ENCODE assay signal across 11 cellular contexts in the genomic region with DNA sequence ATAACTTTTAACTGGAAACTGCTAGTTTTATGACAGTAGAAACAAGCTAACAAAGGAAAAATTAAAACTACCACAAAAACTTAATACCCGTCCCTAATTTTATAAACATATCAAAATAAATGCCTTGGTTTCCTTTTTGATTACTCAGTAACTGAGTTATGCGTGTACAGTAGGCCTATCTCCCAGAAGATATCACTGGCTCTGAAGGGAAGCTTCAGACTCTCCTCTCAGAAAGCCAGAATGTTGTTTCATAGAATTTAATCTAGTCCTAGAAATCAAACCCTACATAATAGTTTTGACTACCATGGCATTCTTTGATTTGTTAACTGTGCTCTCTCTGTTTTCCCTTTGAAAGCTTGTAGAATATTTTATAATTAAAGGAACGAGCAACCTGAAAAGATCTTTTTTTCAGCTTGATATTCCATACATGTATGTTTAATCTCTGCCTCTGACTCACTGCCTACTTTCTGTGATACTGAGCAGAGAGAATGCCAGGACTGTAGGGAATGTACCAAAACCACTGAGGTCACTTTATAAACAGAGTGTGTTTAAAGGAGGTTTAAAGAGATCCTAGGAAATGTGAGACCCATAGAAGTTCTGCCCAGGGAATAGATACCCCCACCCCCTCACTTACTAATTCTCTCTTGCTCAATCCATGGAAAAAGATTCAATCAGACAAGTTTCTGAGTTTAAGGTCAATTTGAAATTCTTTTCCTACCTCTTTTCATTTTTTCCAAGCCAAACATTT.
DNase-seq lines count a peak whose midpoint lies in the region; ATAC-seq, FAIRE-seq and TF ChIP-seq lines count a peak whose summit lies in the region.
"Had no signal": no experiment of that assay in that cellular context is flagged by ENCODE, and none has a peak within 500 bp of the region (broad histone marks: within the 10 kb centered on the region; RNA-seq: fewer than 3 reads in every experiment).

No MANE protein-coding gene starts in this region.

- H3K9me2 ChIP-seq in GM23338 (ENCODE audit: insufficient read depth) = no peaks in the 10 kb centered on the region

- peak overlapping the region; percentile 73 for H3K9ac ChIP-seq in astrocyte (ENCODE audit: low read length)

- H3K9me3 Mint-ChIP-seq in GM23338 (peaks cover 3% of the 10 kb centered on the region; the same call in 1 of the 3 replicates), astrocyte (ENCODE audit: unreplicated experiment) (no peaks in the 10 kb centered on the region)

- H3K4me1 ChIP-seq in GM23338 (ENCODE audit: insufficient read depth) (peaks cover 25% of the 10 kb centered on the region), astrocyte (ENCODE audit: insufficient read depth, low read length) (peaks cover 32% of the 10 kb centered on the region), right atrium auricular region (peaks cover 0 to 27% of the 10 kb centered on the region in 2 donors), sigmoid colon (peaks cover 0 to 37% (median 29%) of the 10 kb centered on the region in 4 donors)

- H3K36me3 Mint-ChIP-seq in GM23338 (ENCODE audit: low read depth) (peaks cover 5% of the 10 kb centered on the region; the same call in 2 of the 3 replicates), astrocyte (ENCODE audit: low read depth, unreplicated experiment) (no peaks in the 10 kb centered on the region)

- H3K4me2 ChIP-seq in GM23338 (no peak overlapping the region), astrocyte (ENCODE audit: low read length) (peak overlapping the region; percentile 66)

- intact Hi-C loops in sigmoid colon (cut with DNase I) = no loop called here

- TF ChIP-seq POLR2A in sigmoid colon (IDR thresholded peaks at IDR 0.05) (no peak), erythroblast (IDR thresholded peaks at IDR 0.05; ENCODE audit: low read length) (no peak)

- DNase-seq in GM23338 (ENCODE audit: low spot score) (no peak), astrocyte (ENCODE audit: low read depth) (peak; percentile 99), right atrium auricular region (ENCODE audit: low spot score) (no peak), sigmoid colon (no peak), erythroblast (lab: John Stamatoyannopoulos, UW) (no peak), AML-193 (lab: John Stamatoyannopoulos, UW) (no peak)
- DNase-seq in NK-92 treated with Interleukin-12 subunit alpha and Interleukin-12 subunit beta, amount 100 ng/mL, for 24 hours (lab: John Stamatoyannopoulos, UW) = no peak
- DNase-seq in stimulated activated naive CD8-positive, alpha-beta T cell treated with anti-CD3 and anti-CD28 coated beads, Interleukin-15, Interleukin-2, amounts not matched to agents 100 U/mL and 50 U/mL, for 24 hours = no peak
- DNase-seq: activated CD4-positive, alpha-beta T cell treated with anti-CD3 and anti-CD28 coated beads, Interleukin-2, amount 50 U/mL, for 48 hours; NCI-H187 treated with DMSO at 0.1 percent for 48 hours; stimulated activated CD8-positive, alpha-beta memory T cell treated with anti-CD3 and anti-CD28 coated beads, Interleukin-4, amount 100 ng/mL, for 48 hours had no signal

- H3K36me3 ChIP-seq in GM23338 (ENCODE audit: insufficient read depth) (no peaks in the 10 kb centered on the region), astrocyte (ENCODE audit: insufficient read depth, low read length) (no peaks in the 10 kb centered on the region), right atrium auricular region (no peaks in the 10 kb centered on the region), sigmoid colon (no peaks in the 10 kb centered on the region)

- H2AFZ ChIP-seq in GM23338 (no peak overlapping the region), astrocyte (ENCODE audit: low read depth, low read length) (no peak overlapping the region)

- H3K27ac ChIP-seq in GM23338 (ENCODE audit: low read depth) (no peak overlapping the region), astrocyte (ENCODE audit: low read depth, low read length) (peak overlapping the region; percentile 94), right atrium auricular region (peak overlapping the region; percentile 44 to 66), sigmoid colon (peak overlapping the region; percentile 58 to 71 (median 68))

- H3K4me1 Mint-ChIP-seq in GM23338 (peaks cover 46% of the 10 kb centered on the region), astrocyte (ENCODE audit: low read depth, unreplicated experiment) (peaks cover 41% of the 10 kb centered on the region)

- H3K4me3 ChIP-seq in GM23338 (no peak overlapping the region), astrocyte (ENCODE audit: insufficient read depth, low read depth, low read length) (peak overlapping the region; percentile 17), right atrium auricular region (no peak overlapping the region), sigmoid colon (no peak overlapping the region)

- peak; percentile 89 for FAIRE-seq in astrocyte (lab: Jason Lieb, UNC)

- H4K20me1 ChIP-seq in GM23338 (replicated peaks; ENCODE audit: insufficient read depth) (no peaks in the 10 kb centered on the region), astrocyte (ENCODE audit: insufficient read depth, low read length) (no peaks in the 10 kb centered on the region)

- H3K27ac Mint-ChIP-seq in GM23338 (peak overlapping the region; percentile 82), astrocyte (ENCODE audit: unreplicated experiment) (peak overlapping the region; percentile 92)

- no peaks in the 10 kb centered on the region for H3K79me2 ChIP-seq in GM23338 (replicated peaks; ENCODE audit: insufficient read depth)
- H3K79me2 ChIP-seq in astrocyte (ENCODE audit: insufficient read depth, low read length) = no peaks in the 10 kb centered on the region

- TF ChIP-seq EP300 in sigmoid colon (IDR thresholded peaks at IDR 0.05) = no peak

- H3K27me3 Mint-ChIP-seq in GM23338 (ENCODE audit: insufficient read depth, low read depth, poor library complexity) (no peaks in the 10 kb centered on the region), astrocyte (ENCODE audit: low read depth, unreplicated experiment) (no peaks in the 10 kb centered on the region)

- H3K27me3 ChIP-seq in GM23338 (ENCODE audit: insufficient read depth) = no peaks in the 10 kb centered on the region
- no peaks in the 10 kb centered on the region for H3K27me3 ChIP-seq in astrocyte (ENCODE audit: insufficient read depth, low read length)
- no peaks in the 10 kb centered on the region for H3K27me3 ChIP-seq in right atrium auricular region
- H3K27me3 ChIP-seq in sigmoid colon = no peaks in the 10 kb centered on the region

- H3K4me3 Mint-ChIP-seq in GM23338 = no peak overlapping the region
- H3K4me3 Mint-ChIP-seq in astrocyte (ENCODE audit: unreplicated experiment) = no peak overlapping the region

- no peak for TF ChIP-seq CTCF in GM23338 (conservative IDR thresholded peaks at IDR 0.05; ENCODE audit: low read depth in 2 of 2)
- no peak for TF ChIP-seq CTCF in astrocyte (IDR thresholded peaks at IDR 0.05; ENCODE audit: insufficient read depth, low read depth, low read length)
- no peak for TF ChIP-seq CTCF in right atrium auricular region (IDR thresholded peaks at IDR 0.05)
- no peak for TF ChIP-seq CTCF in sigmoid colon (IDR thresholded peaks at IDR 0.05)

- H3F3A ChIP-seq in GM23338 (replicated peaks; ENCODE audit: low read depth) = no peaks in the 10 kb centered on the region; the same call in 1 of the 2 replicates

- no peak for ATAC-seq in GM23338
- ATAC-seq in stimulated activated naive CD8-positive, alpha-beta T cell treated with anti-CD3 and anti-CD28 coated beads, Interleukin-15, Interleukin-2, amounts not matched to agents 100 U/mL and 50 U/mL, for 24 hours = no peak

- H3K9me3 ChIP-seq in astrocyte (ENCODE audit: insufficient read depth, low read depth, low read length) (no peaks in the 10 kb centered on the region), right atrium auricular region (no peaks in the 10 kb centered on the region), sigmoid colon (no peaks in the 10 kb centered on the region)

- WGBS in sigmoid colon, 2 donors = 73 to 82% methylated on average over 3 of the region's 3 CpGs

TF ChIP-seq in GM23338, 12 proteins besides CTCF, POLR2A, EP300 and RAD21 (continues in another document):
- TF ChIP-seq EZH2phosphoT487 (IDR thresholded peaks at IDR 0.05; ENCODE audit: unreplicated experiment) = no peak
- TF ChIP-seq NANOG (IDR thresholded peaks at IDR 0.05; ENCODE audit: borderline replicate concordance) = no peak
- TF ChIP-seq STAT1 (IDR thresholded peaks at IDR 0.05; ENCODE audit: unreplicated experiment) = no peak
- TF ChIP-seq, protein P1, sequence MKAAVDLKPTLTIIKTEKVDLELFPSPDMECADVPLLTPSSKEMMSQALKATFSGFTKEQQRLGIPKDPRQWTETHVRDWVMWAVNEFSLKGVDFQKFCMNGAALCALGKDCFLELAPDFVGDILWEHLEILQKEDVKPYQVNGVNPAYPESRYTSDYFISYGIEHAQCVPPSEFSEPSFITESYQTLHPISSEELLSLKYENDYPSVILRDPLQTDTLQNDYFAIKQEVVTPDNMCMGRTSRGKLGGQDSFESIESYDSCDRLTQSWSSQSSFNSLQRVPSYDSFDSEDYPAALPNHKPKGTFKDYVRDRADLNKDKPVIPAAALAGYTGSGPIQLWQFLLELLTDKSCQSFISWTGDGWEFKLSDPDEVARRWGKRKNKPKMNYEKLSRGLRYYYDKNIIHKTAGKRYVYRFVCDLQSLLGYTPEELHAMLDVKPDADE (IDR thresholded peaks at IDR 0.05) = no peak
- no peak for TF ChIP-seq EZH2 (IDR thresholded peaks at IDR 0.05; ENCODE audit: low read depth, unreplicated experiment)
- no peak for TF ChIP-seq CREB1 (CRISPR knock-in tag; IDR thresholded peaks at IDR 0.05; ENCODE audit: low read depth)
